23 cellular contexts compared by ENCODE assay signal in genomic region chr12:49260831-49261363, GRCh38. TPM values are rescaled to one million over a fixed set of nuclear protein-coding genes. Genes with fewer than 3 reads are reported as not detected.
DNase-seq lines count a peak whose midpoint lies in the region; ATAC-seq and TF ChIP-seq lines count a peak whose summit lies in the region.
"Had no signal": no experiment of that assay in that cellular context is flagged by ENCODE, and none has a peak within 500 bp of the region (broad histone marks: within the 10 kb centered on the region; RNA-seq: fewer than 3 reads in every experiment).

No MANE protein-coding gene starts in this region.

- intact Hi-C loops in PC-3 (cut with micrococcal nuclease), result no loop called here

- no peak overlapping the region for H2AK5ac ChIP-seq in trophoblast cell (ENCODE audit: low read length)

- no peak overlapping the region for H3K23ac ChIP-seq in trophoblast cell (ENCODE audit: low read length)

- POLR2A ChIA-PET in PC-3 (lab: Charles Lee; ENCODE audit: unreplicated experiment), result no interaction called here

- H3K9me3 ChIP-seq in PC-3 (ENCODE audit: low read length) (no peaks in the 10 kb centered on the region), trophoblast cell (ENCODE audit: insufficient read depth, low read depth, low read length) (no peaks in the 10 kb centered on the region)
- H3K9me3 ChIP-seq: A549, breast epithelium, MG63, neutrophil had no signal

- H4K8ac ChIP-seq in trophoblast cell (ENCODE audit: low read depth, low read length), result no peak overlapping the region

- CTCF ChIA-PET in PC-3 (lab: Charles Lee), result interaction anchor here (0.9 to 1.3 kb wide), 2 partner anchors 26 to 129 kb away, joined by 3 to 10 read pairs; no protein-coding TSS in a partner anchor

- H3K36me3 ChIP-seq in ACC112 (ENCODE audit: insufficient read depth, low read length) (peaks cover 3% of the 10 kb centered on the region; the same call in 1 of the 2 replicates), PC-3 (ENCODE audit: low read depth, low read length) (peaks cover 5% of the 10 kb centered on the region), trophoblast cell (ENCODE audit: control insufficient read depth in 1 of 2, insufficient read depth in 2 of 2, low read length in 2 of 2) (no peaks in the 10 kb centered on the region)
- H3K36me3 ChIP-seq: breast epithelium, neutrophil had no signal

- no peaks in the 10 kb centered on the region for H3K9me2 ChIP-seq in PC-3 (replicated peaks; ENCODE audit: low read length)

- ATAC-seq in PC-3, result no peak
- ATAC-seq: A549; stimulated activated naive B cell treated with anti-CD40 and anti-IgM and Interleukin-4, amounts not matched to agents 10 μg/mL and 1 μg/mL and 100 μg/mL, for 72 hours had no signal

- H3K4ac ChIP-seq in trophoblast cell (ENCODE audit: low read depth, low read length), result no peak overlapping the region

- H2AFZ ChIP-seq in ACC112 (ENCODE audit: low read length, unreplicated experiment) (no peak overlapping the region), PC-3 (ENCODE audit: low read length) (no peak overlapping the region), trophoblast cell (ENCODE audit: insufficient read depth, low read length, poor library complexity) (no peak overlapping the region)

- TF ChIP-seq CTCF in PC-3 (conservative IDR thresholded peaks at IDR 0.05; ENCODE audit: low read depth, low read length), result no peak

- no peaks in the 10 kb centered on the region for H3K27me3 ChIP-seq in ACC112 (ENCODE audit: insufficient read depth, low read length)
- no peaks in the 10 kb centered on the region for H3K27me3 ChIP-seq in PC-3 (ENCODE audit: low read length)
- no peaks in the 10 kb centered on the region for H3K27me3 ChIP-seq in trophoblast cell (ENCODE audit: insufficient read depth, low read length)
- H3K27me3 ChIP-seq: breast epithelium, MG63, neutrophil had no signal

- H3F3A ChIP-seq in PC-3 (ENCODE audit: low read length, unreplicated experiment), result peaks cover 5% of the 10 kb centered on the region

- no TSS peak for BruUV-seq in PC-3 (replicated peaks; lab: Mats Ljungman, UMichigan)

- no peak overlapping the region for H2BK5ac ChIP-seq in trophoblast cell (ENCODE audit: low read depth, low read length, poor library complexity)

- H3K14ac ChIP-seq in trophoblast cell (ENCODE audit: low read length), result no peak overlapping the region

- H3K9ac ChIP-seq in PC-3 (ENCODE audit: low read length) (peak overlapping the region; percentile 18), trophoblast cell (ENCODE audit: low read length) (no peak overlapping the region)

- H3K4me1 ChIP-seq in ACC112 (ENCODE audit: control insufficient read depth, insufficient read depth, low read length, unreplicated experiment) (peaks cover 36% of the 10 kb centered on the region), PC-3 (ENCODE audit: insufficient read depth, low read length) (peaks cover 39% of the 10 kb centered on the region), trophoblast cell (ENCODE audit: control insufficient read depth in 1 of 2, insufficient read depth in 2 of 2, low read length in 2 of 2) (no peaks in the 10 kb centered on the region)
- H3K4me1 ChIP-seq: breast epithelium had no signal

- no peak overlapping the region for H2BK12ac ChIP-seq in trophoblast cell (ENCODE audit: low read length)

- peaks cover 5% of the 10 kb centered on the region for H4K20me1 ChIP-seq in PC-3 (ENCODE audit: low read length)

- DNase-seq in PC-3 (no peak), epithelial cell of prostate (ENCODE audit: low read depth, low spot score) (no peak), trophoblast cell (peak; percentile 91), HT-29 (ENCODE audit: low spot score) (no peak), GDM1 (lab: John Stamatoyannopoulos, UW) (no peak), AG20443 (ENCODE audit: low spot score) (no peak)
- DNase-seq in activated effector memory CD4-positive, alpha-beta T cell treated with Interleukin-2 at 50 U/mL for 16 hours, result no peak
- DNase-seq: activated CD4-positive, alpha-beta T cell treated with anti-CD3 and anti-CD28 coated beads, Interleukin-2, amount 50 U/mL, for 48 hours; activated CD8-positive, alpha-beta memory T cell treated with anti-CD3 and anti-CD28 coated beads, Interleukin-2, amount 50 U/mL, for 48 hours; Calu3; head of caudate nucleus; immature natural killer cell; MG63; NCI-H1417; NCI-H2107; stimulated activated CD4-positive, alpha-beta T cell treated with anti-CD3 and anti-CD28 coated beads, Interleukin-2, amount 100 ng/mL, for 48 hours; stimulated activated naive B cell treated with anti-CD40 and anti-IgM and Interleukin-4, amounts not matched to agents 10 μg/mL and 1 μg/mL and 100 μg/mL, for 72 hours; T-helper 9 cell had no signal

- H2BK120ac ChIP-seq in trophoblast cell (ENCODE audit: insufficient read depth, low read length, poor library complexity), result no peak overlapping the region

- no peak overlapping the region for H4K91ac ChIP-seq in trophoblast cell (ENCODE audit: low read depth, low read length)

- H3K18ac ChIP-seq in trophoblast cell (ENCODE audit: low read length), result no peak overlapping the region

- H3K4me3 ChIP-seq in ACC112 (ENCODE audit: low read depth, low read length) (peak overlapping the region; percentile 38), PC-3 (ENCODE audit: low read length) (peak overlapping the region; percentile 20), trophoblast cell (ENCODE audit: low read depth, low read length) (no peak overlapping the region)
- H3K4me3 ChIP-seq: A549, breast epithelium, MG63 had no signal

- peaks cover 14% of the 10 kb centered on the region for H3K79me1 ChIP-seq in trophoblast cell (ENCODE audit: low read length)

- H3K27ac ChIP-seq in ACC112 (ENCODE audit: low read depth, low read length), result peak overlapping the region; percentile 86
- H3K27ac ChIP-seq in PC-3 (ENCODE audit: low read length), result peak overlapping the region; percentile 68
- peak overlapping the region; percentile 94 for H3K27ac ChIP-seq in epithelial cell of prostate
- no peak overlapping the region for H3K27ac ChIP-seq in trophoblast cell (ENCODE audit: low read depth, low read length)
- H3K27ac ChIP-seq: breast epithelium, C4-2B, neutrophil had no signal

- no CpG with 5 or more reads among the region's 10 CpGs for WGBS in trophoblast cell (ENCODE audit: extremely low coverage, insufficient coverage, insufficient read length)

- H4K12ac ChIP-seq in trophoblast cell (ENCODE audit: low read depth, low read length), result no peak overlapping the region

- H3K79me2 ChIP-seq in ACC112 (ENCODE audit: control insufficient read depth, insufficient read depth, low read length, unreplicated experiment) (peaks cover 46% of the 10 kb centered on the region), PC-3 (ENCODE audit: low read length) (peaks cover 44% of the 10 kb centered on the region), trophoblast cell (ENCODE audit: control insufficient read depth, insufficient read depth, low read length, poor library complexity) (peaks cover 15% of the 10 kb centered on the region)

- H3K4me2 ChIP-seq in PC-3 (ENCODE audit: low read length) (peak overlapping the region; percentile 60), trophoblast cell (ENCODE audit: low read length) (no peak overlapping the region)
- H3K4me2 ChIP-seq: A549 had no signal

RNA-seq across cellular contexts. Expression of gene TUBA1C, which starts 4.0 kb away (rescaled TPM):
- total RNA-seq in PC-3 (2014; rRNA removed), result 1,285 and 1,376 TPM in 2 replicates
- 999 and 1,017 TPM in 2 replicates for polyA plus RNA-seq in trophoblast cell (2013)
- total RNA-seq in HT-29 (2014; rRNA removed; shearing (Covaris generic)), result 978 and 1,044 TPM in 2 replicates

RNA-seq across cellular contexts. Expression of gene PRPH, which starts 34.0 kb away (rescaled TPM):
- 0.15 TPM in 1 of 2 replicates, not detected in the other for total RNA-seq in PC-3 (2014; rRNA removed)
- polyA plus RNA-seq in trophoblast cell (2013), result 0.03 and 0.08 TPM in 2 replicates
- total RNA-seq in HT-29 (2014; rRNA removed; shearing (Covaris generic)), result not detected in 2 replicates
- total RNA-seq: Calu3 had no signal
- polyA plus RNA-seq: immature natural killer cell had no signal

Comparison
In these comparisons a context has a peak if more than half of its experiments do, and no peak if none do; other contexts are left out.
1. DNase-seq: peak in trophoblast cell (2 of 2); none in PC-3 (single experiment), epithelial cell of prostate (single experiment), activated effector memory CD4-positive, alpha-beta T cell treated with Interleukin-2 at 50 U/mL for 16 hours (single experiment), HT-29 (single experiment), GDM1 (single experiment) and AG20443 (single experiment).